ENCODE assay signal across 16 cellular contexts in genomic region chrX:1395646-1396216, GRCh38. TPM values are rescaled to one million over a fixed set of nuclear protein-coding genes. Genes with fewer than 3 reads are reported as not detected.
DNase-seq lines count a peak whose midpoint lies in the region; ATAC-seq and TF ChIP-seq lines count a peak whose summit lies in the region.
"Had no signal": no experiment of that assay in that cellular context is flagged by ENCODE, and none has a peak within 500 bp of the region (broad histone marks: within the 10 kb centered on the region; RNA-seq: fewer than 3 reads in every experiment).

No MANE protein-coding gene starts in this region.

- no peaks in the 10 kb centered on the region for H3K9me3 ChIP-seq in Loucy (ENCODE audit: insufficient read depth, low read depth, low read length)

- no peak for DNase-seq in activated T-cell treated with anti-CD3 and anti-CD28 coated beads, Interleukin-2, amount 50 U/mL, for 72 hours
- DNase-seq in activated T-cell treated with anti-CD3 and anti-CD28 coated beads, Interleukin-2, amount 50 U/mL, for 48 hours: no peak
- no peak for DNase-seq in glutamatergic neuron
- DNase-seq in stimulated activated naive B cell treated with anti-CD40 and anti-IgM and Interleukin-4, amounts not matched to agents 10 μg/mL and 1 μg/mL and 100 μg/mL, for 72 hours: no peak
- DNase-seq in NCI-H2081 (lab: John Stamatoyannopoulos, UW): no peak
- DNase-seq: Calu3; NCI-H187 treated with DMSO at 0.1 percent for 48 hours; NCI-H526 treated with DMSO at 0.1 percent for 48 hours; stimulated activated CD4-positive, alpha-beta T cell treated with anti-CD3 and anti-CD28 coated beads, Interleukin-15, amount 100 ng/mL, for 24 hours had no signal

- no peaks in the 10 kb centered on the region for H3K9me3 Mint-ChIP-seq in activated T-cell treated with anti-CD3 and anti-CD28 coated beads, Interleukin-2, amount 50 U/mL, for 72 hours
- peaks cover 21% of the 10 kb centered on the region for H3K9me3 Mint-ChIP-seq in glutamatergic neuron (ENCODE audit: unreplicated experiment)
- H3K9me3 Mint-ChIP-seq in stimulated activated naive B cell treated with anti-CD40 and anti-IgM and Interleukin-4, amounts not matched to agents 10 μg/mL and 1 μg/mL and 100 μg/mL, for 72 hours: no peaks in the 10 kb centered on the region

- H3K79me2 ChIP-seq in Loucy (ENCODE audit: insufficient read depth, low read length): peaks cover 42% of the 10 kb centered on the region

- peak overlapping the region; percentile 74 for H3K4me2 ChIP-seq in Loucy (ENCODE audit: low read depth, low read length, poor library complexity, severe bottlenecking)

- peak overlapping the region; percentile 6 for H3K27ac Mint-ChIP-seq in activated T-cell treated with anti-CD3 and anti-CD28 coated beads, Interleukin-2, amount 50 U/mL, for 72 hours
- peak overlapping the region; percentile 40 for H3K27ac Mint-ChIP-seq in glutamatergic neuron (ENCODE audit: unreplicated experiment)
- no peak overlapping the region for H3K27ac Mint-ChIP-seq in stimulated activated naive B cell treated with anti-CD40 and anti-IgM and Interleukin-4, amounts not matched to agents 10 μg/mL and 1 μg/mL and 100 μg/mL, for 72 hours

- H3K27me3 ChIP-seq in Loucy (ENCODE audit: insufficient read depth, low read length, poor library complexity, severe bottlenecking): no peaks in the 10 kb centered on the region

- no peak overlapping the region for H3K4me3 ChIP-seq in Loucy (ENCODE audit: low read length, poor library complexity, severe bottlenecking)
- H3K4me3 ChIP-seq: coronary artery had no signal

- peaks cover 36% of the 10 kb centered on the region for H3K4me1 Mint-ChIP-seq in activated T-cell treated with anti-CD3 and anti-CD28 coated beads, Interleukin-2, amount 50 U/mL, for 72 hours (ENCODE audit: low read depth)
- peaks cover 12% of the 10 kb centered on the region for H3K4me1 Mint-ChIP-seq in glutamatergic neuron (ENCODE audit: low read depth, unreplicated experiment)
- H3K4me1 Mint-ChIP-seq in stimulated activated naive B cell treated with anti-CD40 and anti-IgM and Interleukin-4, amounts not matched to agents 10 μg/mL and 1 μg/mL and 100 μg/mL, for 72 hours: peaks cover 28 to 41% of the 10 kb centered on the region in 2 donors

- TF ChIP-seq CTCF in Loucy (conservative IDR thresholded peaks at IDR 0.05; ENCODE audit: low read length) (no peak), glutamatergic neuron (IDR thresholded peaks at IDR 0.05; ENCODE audit: partially characterized antibody, unreplicated experiment) (no peak)

- no peaks in the 10 kb centered on the region for H3K36me3 ChIP-seq in Loucy (ENCODE audit: insufficient read depth, low read length)

- ATAC-seq in activated T-cell treated with anti-CD3 and anti-CD28 coated beads, Interleukin-2, amount 50 U/mL, for 72 hours (replicated peaks in 1 of 2): no peak
- ATAC-seq in stimulated activated naive B cell treated with anti-CD40 and anti-IgM and Interleukin-4, amounts not matched to agents 10 μg/mL and 1 μg/mL and 100 μg/mL, for 72 hours (replicated peaks): no peak
- ATAC-seq in HG02623 (IDR thresholded peaks at IDR 0.05; ENCODE audit: unreplicated experiment) (no peak), GM21390 (IDR thresholded peaks at IDR 0.05; ENCODE audit: unreplicated experiment) (no peak)
- ATAC-seq: Panc1 had no signal

- H3K4me3 Mint-ChIP-seq in activated T-cell treated with anti-CD3 and anti-CD28 coated beads, Interleukin-2, amount 50 U/mL, for 72 hours: peak overlapping the region in 1 of 2 donors; percentile 3
- peak overlapping the region; percentile 7 for H3K4me3 Mint-ChIP-seq in glutamatergic neuron (ENCODE audit: unreplicated experiment)
- H3K4me3 Mint-ChIP-seq in stimulated activated naive B cell treated with anti-CD40 and anti-IgM and Interleukin-4, amounts not matched to agents 10 μg/mL and 1 μg/mL and 100 μg/mL, for 72 hours: peak overlapping the region; percentile 0 to 3

- H2AFZ ChIP-seq in Loucy (ENCODE audit: low read length): no peak overlapping the region

- H4K20me1 ChIP-seq in Loucy (ENCODE audit: insufficient read depth, low read length, poor library complexity, severe bottlenecking): peaks cover 9% of the 10 kb centered on the region

- peaks cover 13 to 27% of the 10 kb centered on the region in 2 donors for H3K36me3 Mint-ChIP-seq in activated T-cell treated with anti-CD3 and anti-CD28 coated beads, Interleukin-2, amount 50 U/mL, for 72 hours (ENCODE audit: insufficient read depth in 2 of 2)
- no peaks in the 10 kb centered on the region for H3K36me3 Mint-ChIP-seq in glutamatergic neuron (ENCODE audit: unreplicated experiment)
- H3K36me3 Mint-ChIP-seq in stimulated activated naive B cell treated with anti-CD40 and anti-IgM and Interleukin-4, amounts not matched to agents 10 μg/mL and 1 μg/mL and 100 μg/mL, for 72 hours: peaks cover 39 to 55% of the 10 kb centered on the region in 2 donors

- peaks cover 3% of the 10 kb centered on the region for H3K4me1 ChIP-seq in Loucy (ENCODE audit: insufficient read depth, low read length, poor library complexity, severe bottlenecking)

- no peaks in the 10 kb centered on the region for H3F3A ChIP-seq in Loucy (ENCODE audit: low read depth)

- no peak overlapping the region for H3K9ac ChIP-seq in Loucy (ENCODE audit: low read depth, low read length, poor library complexity, severe bottlenecking)

- no peaks in the 10 kb centered on the region for H3K9me2 ChIP-seq in Loucy (replicated peaks; ENCODE audit: low read depth, low read length)

- no peaks in the 10 kb centered on the region for H3K27me3 Mint-ChIP-seq in activated T-cell treated with anti-CD3 and anti-CD28 coated beads, Interleukin-2, amount 50 U/mL, for 72 hours (ENCODE audit: low read depth)
- peaks cover 16% of the 10 kb centered on the region for H3K27me3 Mint-ChIP-seq in glutamatergic neuron (ENCODE audit: unreplicated experiment)
- no peaks in the 10 kb centered on the region for H3K27me3 Mint-ChIP-seq in stimulated activated naive B cell treated with anti-CD40 and anti-IgM and Interleukin-4, amounts not matched to agents 10 μg/mL and 1 μg/mL and 100 μg/mL, for 72 hours

RNA-seq across cellular contexts. Expression of gene SLC25A6, which starts 3.8 kb away (rescaled TPM):
- 100 to 1,000 TPM; 402 to 411 TPM for total RNA-seq in activated T-cell treated with anti-CD3 and anti-CD28 coated beads, Interleukin-2, amount 50 U/mL, for 72 hours
- 411 TPM for total RNA-seq in glutamatergic neuron (ENCODE audit: unreplicated experiment)

RNA-seq across cellular contexts. Expression of gene ASMTL, which starts 57.0 kb away (rescaled TPM):
- total RNA-seq in activated T-cell treated with anti-CD3 and anti-CD28 coated beads, Interleukin-2, amount 50 U/mL, for 72 hours: 100 to 1,000 TPM in 1 of 2 donors, 10 to 100 TPM in 1; 70.4 to 101 TPM
- total RNA-seq in glutamatergic neuron (ENCODE audit: unreplicated experiment): 45.5 TPM

RNA-seq across cellular contexts. Expression of gene IL3RA, which starts 59.1 kb away (rescaled TPM):
- total RNA-seq in activated T-cell treated with anti-CD3 and anti-CD28 coated beads, Interleukin-2, amount 50 U/mL, for 72 hours: 1 to 10 TPM; 1.5 to 7.5 TPM
- total RNA-seq in glutamatergic neuron (ENCODE audit: unreplicated experiment): not detected
- total RNA-seq: Calu3, HT1080, M059J had no signal
